1 cellular context compared by ENCODE assay signal in the genomic region with DNA sequence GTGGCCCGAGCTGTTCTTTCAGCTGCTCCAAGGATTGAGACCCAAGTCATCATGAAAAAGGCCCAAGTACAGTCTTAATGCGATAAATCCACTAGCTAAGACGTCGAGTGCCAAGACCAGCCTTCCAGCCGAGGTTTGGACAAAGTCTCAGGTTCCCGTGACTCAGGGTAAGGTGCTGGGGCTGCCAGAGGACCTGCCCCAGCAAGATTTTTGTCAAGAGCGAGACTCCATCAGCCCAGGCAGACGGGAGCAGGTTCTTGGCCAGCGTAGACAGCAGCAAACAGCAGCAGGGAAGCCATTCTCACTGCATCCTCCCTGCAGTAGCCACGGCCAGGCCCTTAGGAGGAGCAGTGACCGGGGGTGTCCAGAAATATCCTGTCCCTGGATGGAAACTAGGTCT.
TF ChIP-seq lines count a peak whose summit lies in the region.

No MANE protein-coding gene starts in this region.

TF ChIP-seq in H1, 55 proteins besides CTCF, POLR2A, EP300 and RAD21:
- no peak for TF ChIP-seq CREB1 (IDR thresholded peaks at IDR 0.05)
- TF ChIP-seq SP2 (IDR thresholded peaks at IDR 0.05; ENCODE audit: low read length): no peak
- TF ChIP-seq KDM1A (IDR thresholded peaks at IDR 0.05; ENCODE audit: borderline replicate concordance, low read length): no peak
- TF ChIP-seq TEAD4 (IDR thresholded peaks at IDR 0.05; ENCODE audit: low read depth, low read length): no peak
- no peak for TF ChIP-seq JUND (IDR thresholded peaks at IDR 0.05; ENCODE audit: low read length)
- no peak for TF ChIP-seq KDM4A (IDR thresholded peaks at IDR 0.05; ENCODE audit: low read depth, low read length, severe bottlenecking)
- no peak for TF ChIP-seq BACH1 (IDR thresholded peaks at IDR 0.05; ENCODE audit: low read length)
- no peak for TF ChIP-seq ZNF274 (IDR thresholded peaks at IDR 0.05; ENCODE audit: borderline replicate concordance, extremely low read depth, low read length)
- no peak for TF ChIP-seq CBX8 (IDR thresholded peaks at IDR 0.05; ENCODE audit: borderline replicate concordance, low read depth, low read length)
- TF ChIP-seq, protein P1, sequence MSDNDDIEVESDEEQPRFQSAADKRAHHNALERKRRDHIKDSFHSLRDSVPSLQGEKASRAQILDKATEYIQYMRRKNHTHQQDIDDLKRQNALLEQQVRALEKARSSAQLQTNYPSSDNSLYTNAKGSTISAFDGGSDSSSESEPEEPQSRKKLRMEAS (IDR thresholded peaks at IDR 0.05): no peak
- TF ChIP-seq RBBP5 (IDR thresholded peaks at IDR 0.05; ENCODE audit: borderline replicate concordance, low read depth, low read length): no peak
- no peak for TF ChIP-seq ASH2L (IDR thresholded peaks at IDR 0.05; ENCODE audit: low read length)
- TF ChIP-seq CHD2 (IDR thresholded peaks at IDR 0.05; ENCODE audit: low read length): no peak
- TF ChIP-seq SIX5 (IDR thresholded peaks at IDR 0.05; ENCODE audit: low read depth, low read length): no peak
